In genomic region chr4:101730291-101731117, GRCh38 we compare ENCODE assay signal across 1 cellular context.
TF ChIP-seq lines count a peak whose summit lies in the region.

No MANE protein-coding gene starts in this region.

TF ChIP-seq in H1, 55 proteins besides CTCF, POLR2A, EP300 and RAD21 (continued from another document):
- TF ChIP-seq HDAC2 (IDR thresholded peaks at IDR 0.05; ENCODE audit: borderline replicate concordance in 1 of 2, low read depth in 2 of 2, low read length in 2 of 2) (no peak), KDM4A (IDR thresholded peaks at IDR 0.05; ENCODE audit: low read depth, low read length, severe bottlenecking) (no peak), SUZ12 (IDR thresholded peaks at IDR 0.05; ENCODE audit: low read length) (no peak)
